8 cellular contexts compared by ENCODE assay signal in genomic region chr21:32726742-32727477, GRCh38. TPM values are rescaled to one million over a fixed set of nuclear protein-coding genes. Genes with fewer than 3 reads are reported as not detected.
DNase-seq lines count a peak whose midpoint lies in the region; FAIRE-seq and TF ChIP-seq lines count a peak whose summit lies in the region.

No MANE protein-coding gene starts in this region.

- peak overlapping the region; percentile 15; the same call in 1 of the 2 replicates for H3K27ac ChIP-seq in SK-N-MC
- H3K27ac ChIP-seq in kidney (ENCODE audit: low read depth in 2 of 2, low read length in 2 of 2): peak overlapping the region; percentile 88 to 90

- peak overlapping the region; percentile 91 for H3K4me3 ChIP-seq in SK-N-MC
- H3K4me3 ChIP-seq in cardiac fibroblast (replicated peaks in 1 of 2; ENCODE audit: low read depth in 2 of 2, low read length in 2 of 2): peak overlapping the region; percentile 83 to 92
- H3K4me3 ChIP-seq in kidney (ENCODE audit: low read length in 2 of 2): peak overlapping the region; percentile 66 to 90

- peak; percentile 28 for DNase-seq in DMS79 treated with DMSO at 0.1 percent for 48 hours (lab: John Stamatoyannopoulos, UW)
- DNase-seq in HS-27A (ENCODE audit: low read depth): peak; percentile 14
- no peak for DNase-seq in SK-N-MC (ENCODE audit: low read depth, low spot score)
- peak; percentile 32 to 43 for DNase-seq in cardiac fibroblast (ENCODE audit: low read depth in 2 of 2)
- no peak for DNase-seq in kidney
- DNase-seq in stimulated activated CD4-positive, alpha-beta T cell treated with anti-CD3 and anti-CD28 coated beads, Interleukin-2, amount 100 ng/mL, for 4 hours (ENCODE audit: low read depth): peak; percentile 11
- DNase-seq in HK-2 (ENCODE audit: unreplicated experiment): no peak
- DNase-seq in cortex of kidney (lab: John Stamatoyannopoulos, UW): no peak

- no peak for FAIRE-seq in kidney (lab: Jason Lieb, UNC)

- H3K9me3 ChIP-seq in SK-N-MC (ENCODE audit: low read depth, low read length) (no peaks in the 10 kb centered on the region), kidney (ENCODE audit: control insufficient read depth in 1 of 2, low read length in 2 of 2) (no peaks in the 10 kb centered on the region)

- peaks cover 3% of the 10 kb centered on the region; the same call in 1 of the 2 replicates for H3K36me3 ChIP-seq in SK-N-MC (ENCODE audit: insufficient read depth, low read length)
- H3K36me3 ChIP-seq in kidney (ENCODE audit: control insufficient read depth in 1 of 2, insufficient read depth in 2 of 2, low read length in 2 of 2): no peaks in the 10 kb centered on the region

- peak overlapping the region; percentile 81 for H3K9ac ChIP-seq in SK-N-MC (ENCODE audit: insufficient read length)
- peak overlapping the region; percentile 61 to 93 for H3K9ac ChIP-seq in kidney (ENCODE audit: low read length in 2 of 2)

- TF ChIP-seq CTCF in cardiac fibroblast (IDR thresholded peaks at IDR 0.05; ENCODE audit: low read depth, low read length) (no peak), kidney (IDR thresholded peaks at IDR 0.05; ENCODE audit: borderline replicate concordance, extremely low read depth, insufficient read depth) (no peak)

- intact Hi-C loops in kidney (cut with DNase I): no loop called here

- H3K4me1 ChIP-seq in kidney (ENCODE audit: control insufficient read depth in 1 of 2, insufficient read depth in 1 of 2, low read depth in 1 of 2, low read length in 2 of 2): peaks cover 0 to 3% of the 10 kb centered on the region in 2 donors

RNA-seq across cellular contexts. Expression of gene SYNJ1, which starts 0.9 kb away (rescaled TPM):
- 24.3 TPM for total RNA-seq in kidney
- polyA plus RNA-seq in kidney (ENCODE audit: insufficient read depth, low read depth, low replicate concordance): 6.6 TPM

RNA-seq across cellular contexts. Expression of gene PAXBP1, which starts 44.6 kb away (rescaled TPM):
- total RNA-seq in kidney: 36.9 TPM
- 12.2 TPM for polyA plus RNA-seq in kidney (ENCODE audit: insufficient read depth, low read depth, low replicate concordance)

Comparison
In these comparisons a context has a peak if more than half of its experiments do, and no peak if none do; other contexts are left out.
1. DNase-seq: peak in DMS79 treated with DMSO at 0.1 percent for 48 hours (single experiment), HS-27A (single experiment), cardiac fibroblast (2 of 2) and stimulated activated CD4-positive, alpha-beta T cell treated with anti-CD3 and anti-CD28 coated beads, Interleukin-2, amount 100 ng/mL, for 4 hours (single experiment); none in SK-N-MC (single experiment), kidney (single experiment), HK-2 (single experiment) and cortex of kidney (single experiment).
2. Peak in every context shown above with its lines, with median percentiles within 50 percentile points of each other: H3K4me3 ChIP-seq.